In the genomic region with DNA sequence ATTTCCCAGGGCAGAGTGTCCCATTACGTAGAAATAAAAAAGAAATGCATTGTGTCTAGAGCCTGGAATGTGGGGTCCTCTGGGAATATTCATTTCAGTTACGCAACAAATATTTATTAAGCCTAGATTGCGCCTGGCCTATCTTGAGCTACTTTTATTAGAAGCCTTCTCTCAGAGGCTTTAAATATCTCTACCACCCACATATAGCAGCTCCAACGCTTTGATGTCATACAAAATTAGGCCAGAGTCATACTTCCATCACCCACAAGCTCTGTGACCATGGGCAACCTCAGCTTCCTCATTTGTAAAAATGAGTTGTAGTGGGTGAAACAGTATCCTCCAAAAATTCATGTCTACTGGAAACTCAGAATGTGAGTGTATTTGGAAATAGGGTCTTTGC, we compare ENCODE assay signal across 2 cellular contexts.
A peak's percentile ranks its signal among the peaks of the same experiment; 100 is the strongest.
TF ChIP-seq lines count a peak whose summit lies in the region.

No MANE protein-coding gene starts in this region.

TF ChIP-seq in HepG2, 621 proteins besides CTCF, POLR2A, EP300 and RAD21:
- TF ChIP-seq ZNF788 (CRISPR knock-in tag; IDR thresholded peaks at IDR 0.05; ENCODE audit: borderline replicate concordance) (no peak), ZFP82 (CRISPR knock-in tag; IDR thresholded peaks at IDR 0.05; ENCODE audit: borderline replicate concordance) (no peak), CEBPB (IDR thresholded peaks at IDR 0.05; ENCODE audit: borderline replicate concordance, low read depth, low read length) (0 out of 2 replicates have a peak, but pooled peaks have one; percentile 8)

TF ChIP-seq in GM12878, 131 proteins besides CTCF, POLR2A, EP300 and RAD21:
- TF ChIP-seq BCL3 (IDR thresholded peaks at IDR 0.05; ENCODE audit: borderline replicate concordance, insufficient read depth, low read depth, low read length, poor library complexity, severe bottlenecking) (no peak), CBX3 (IDR thresholded peaks at IDR 0.05; ENCODE audit: borderline replicate concordance, low read depth) (no peak), TCF3 (IDR thresholded peaks at IDR 0.05; ENCODE audit: borderline replicate concordance, insufficient read depth, low read depth, low read length) (no peak), ZNF384 (IDR thresholded peaks at IDR 0.05; ENCODE audit: borderline replicate concordance, low read depth, low read length) (no peak), TBL1XR1 (IDR thresholded peaks at IDR 0.05; ENCODE audit: low read depth, low read length) (peak; percentile 72; the same call in 1 of the 2 replicates), ATF7 (IDR thresholded peaks at IDR 0.05; ENCODE audit: low read depth) (peak; percentile 73), IKZF1 (conservative IDR thresholded peaks at IDR 0.05) (peak; percentile 70), RB1 (IDR thresholded peaks at IDR 0.05; ENCODE audit: borderline replicate concordance) (no peak), BRCA1 (IDR thresholded peaks at IDR 0.05; ENCODE audit: low read depth, low read length) (no peak), SP1 (IDR thresholded peaks at IDR 0.05; ENCODE audit: low read depth, low read length) (peak; percentile 43), NRF1 (conservative IDR thresholded peaks at IDR 0.05; ENCODE audit: low read depth, low read length) (no peak), NBN (IDR thresholded peaks at IDR 0.05) (no peak), EED (IDR thresholded peaks at IDR 0.05; ENCODE audit: low read depth) (peak; percentile 56; the same call in 1 of the 2 replicates), MEF2A (IDR thresholded peaks at IDR 0.05; ENCODE audit: insufficient read depth, low read depth, low read length) (peak; percentile 93), CEBPB (IDR thresholded peaks at IDR 0.05; ENCODE audit: borderline replicate concordance in 1 of 2, low read depth in 2 of 2, low read length in 2 of 2) (0 out of 4 replicates have a peak, but pooled peaks of 1 of the 2 experiments have one; percentile 55), TCF7 (IDR thresholded peaks at IDR 0.05; ENCODE audit: borderline replicate concordance) (peak; percentile 95), CREB1 (IDR thresholded peaks at IDR 0.05; ENCODE audit: low read depth) (peak; percentile 95), MXI1 (IDR thresholded peaks at IDR 0.05; ENCODE audit: low read depth, low read length) (no peak), STAT1 (conservative IDR thresholded peaks at IDR 0.05) (no peak), HDAC2 (IDR thresholded peaks at IDR 0.05) (no peak), ZBED1 (IDR thresholded peaks at IDR 0.05; ENCODE audit: borderline replicate concordance) (0 out of 2 replicates have a peak, but pooled peaks have one; percentile 63), CBX5 (IDR thresholded peaks at IDR 0.05; ENCODE audit: low read depth) (no peak), MEF2B (IDR thresholded peaks at IDR 0.05; ENCODE audit: partially characterized antibody, poor library complexity, severe bottlenecking) (peak; percentile 85), CREM (IDR thresholded peaks at IDR 0.05; ENCODE audit: low read depth) (peak; percentile 89), ZZZ3 (IDR thresholded peaks at IDR 0.05; ENCODE audit: control insufficient read depth, insufficient read length, low read depth) (no peak), SIN3A (IDR thresholded peaks at IDR 0.05; ENCODE audit: low read depth, low read length) (no peak), BCL11A (IDR thresholded peaks at IDR 0.05; ENCODE audit: low read depth, low read length) (peak; percentile 59; the same call in 1 of the 2 replicates), SUZ12 (IDR thresholded peaks at IDR 0.05; ENCODE audit: unreplicated experiment) (no peak), RUNX3 (IDR thresholded peaks at IDR 0.05; ENCODE audit: low read length) (peak; percentile 90), POU2F2 (IDR thresholded peaks at IDR 0.05; ENCODE audit: borderline replicate concordance, low read depth, low read length) (no peak; the same call in 2 of the 3 replicates), MTA3 (IDR thresholded peaks at IDR 0.05; ENCODE audit: borderline replicate concordance, low read length) (peak; percentile 84), EGR1 (IDR thresholded peaks at IDR 0.05; ENCODE audit: borderline replicate concordance in 1 of 2, low read depth in 2 of 2, low read length in 2 of 2) (peak in 1 of 2 experiments; percentile 34; a peak in 1 of 3 replicates), NFIC (IDR thresholded peaks at IDR 0.05; ENCODE audit: low read depth, low read length) (peak; percentile 79; the same call in 1 of the 2 replicates), SIX5 (IDR thresholded peaks at IDR 0.05; ENCODE audit: low read depth, low read length, severe bottlenecking) (no peak), TARDBP (IDR thresholded peaks at IDR 0.05; ENCODE audit: borderline replicate concordance) (no peak), PAX8 (IDR thresholded peaks at IDR 0.05) (no peak), NR2F1 (conservative IDR thresholded peaks at IDR 0.05) (no peak), IKZF2 (IDR thresholded peaks at IDR 0.05) (peak in 1 of 2 experiments; percentile 56; a peak in 2 of 4 replicates), FOXM1 (IDR thresholded peaks at IDR 0.05; ENCODE audit: low read depth, low read length) (peak; percentile 83; the same call in 1 of the 2 replicates), MTA2 (IDR thresholded peaks at IDR 0.05; ENCODE audit: low read depth) (peak; percentile 68), SPI1 (IDR thresholded peaks at IDR 0.05; ENCODE audit: borderline replicate concordance, insufficient read depth, low read depth, low read length) (peak; percentile 68; the same call in 1 of the 2 replicates), BHLHE40 (IDR thresholded peaks at IDR 0.05; ENCODE audit: borderline replicate concordance in 1 of 2, low read depth in 2 of 2, low read length in 1 of 2) (peak in 1 of 2 experiments; percentile 9; a peak in 1 of 4 replicates), ZNF207 (IDR thresholded peaks at IDR 0.05; ENCODE audit: borderline replicate concordance) (no peak), POLR2AphosphoS5 (IDR thresholded peaks at IDR 0.05; ENCODE audit: low read length) (no peak)
- TF ChIP-seq, protein P1, sequence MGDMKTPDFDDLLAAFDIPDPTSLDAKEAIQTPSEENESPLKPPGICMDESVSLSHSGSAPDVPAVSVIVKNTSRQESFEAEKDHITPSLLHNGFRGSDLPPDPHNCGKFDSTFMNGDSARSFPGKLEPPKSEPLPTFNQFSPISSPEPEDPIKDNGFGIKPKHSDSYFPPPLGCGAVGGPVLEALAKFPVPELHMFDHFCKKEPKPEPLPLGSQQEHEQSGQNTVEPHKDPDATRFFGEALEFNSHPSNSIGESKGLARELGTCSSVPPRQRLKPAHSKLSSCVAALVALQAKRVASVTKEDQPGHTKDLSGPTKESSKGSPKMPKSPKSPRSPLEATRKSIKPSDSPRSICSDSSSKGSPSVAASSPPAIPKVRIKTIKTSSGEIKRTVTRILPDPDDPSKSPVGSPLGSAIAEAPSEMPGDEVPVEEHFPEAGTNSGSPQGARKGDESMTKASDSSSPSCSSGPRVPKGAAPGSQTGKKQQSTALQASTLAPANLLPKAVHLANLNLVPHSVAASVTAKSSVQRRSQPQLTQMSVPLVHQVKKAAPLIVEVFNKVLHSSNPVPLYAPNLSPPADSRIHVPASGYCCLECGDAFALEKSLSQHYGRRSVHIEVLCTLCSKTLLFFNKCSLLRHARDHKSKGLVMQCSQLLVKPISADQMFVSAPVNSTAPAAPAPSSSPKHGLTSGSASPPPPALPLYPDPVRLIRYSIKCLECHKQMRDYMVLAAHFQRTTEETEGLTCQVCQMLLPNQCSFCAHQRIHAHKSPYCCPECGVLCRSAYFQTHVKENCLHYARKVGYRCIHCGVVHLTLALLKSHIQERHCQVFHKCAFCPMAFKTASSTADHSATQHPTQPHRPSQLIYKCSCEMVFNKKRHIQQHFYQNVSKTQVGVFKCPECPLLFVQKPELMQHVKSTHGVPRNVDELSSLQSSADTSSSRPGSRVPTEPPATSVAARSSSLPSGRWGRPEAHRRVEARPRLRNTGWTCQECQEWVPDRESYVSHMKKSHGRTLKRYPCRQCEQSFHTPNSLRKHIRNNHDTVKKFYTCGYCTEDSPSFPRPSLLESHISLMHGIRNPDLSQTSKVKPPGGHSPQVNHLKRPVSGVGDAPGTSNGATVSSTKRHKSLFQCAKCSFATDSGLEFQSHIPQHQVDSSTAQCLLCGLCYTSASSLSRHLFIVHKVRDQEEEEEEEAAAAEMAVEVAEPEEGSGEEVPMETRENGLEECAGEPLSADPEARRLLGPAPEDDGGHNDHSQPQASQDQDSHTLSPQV (IDR thresholded peaks at IDR 0.05) = no peak
- TF ChIP-seq, protein P2, sequence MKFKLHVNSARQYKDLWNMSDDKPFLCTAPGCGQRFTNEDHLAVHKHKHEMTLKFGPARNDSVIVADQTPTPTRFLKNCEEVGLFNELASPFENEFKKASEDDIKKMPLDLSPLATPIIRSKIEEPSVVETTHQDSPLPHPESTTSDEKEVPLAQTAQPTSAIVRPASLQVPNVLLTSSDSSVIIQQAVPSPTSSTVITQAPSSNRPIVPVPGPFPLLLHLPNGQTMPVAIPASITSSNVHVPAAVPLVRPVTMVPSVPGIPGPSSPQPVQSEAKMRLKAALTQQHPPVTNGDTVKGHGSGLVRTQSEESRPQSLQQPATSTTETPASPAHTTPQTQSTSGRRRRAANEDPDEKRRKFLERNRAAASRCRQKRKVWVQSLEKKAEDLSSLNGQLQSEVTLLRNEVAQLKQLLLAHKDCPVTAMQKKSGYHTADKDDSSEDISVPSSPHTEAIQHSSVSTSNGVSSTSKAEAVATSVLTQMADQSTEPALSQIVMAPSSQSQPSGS (IDR thresholded peaks at IDR 0.05; ENCODE audit: low read length) = peak; percentile 88
- TF ChIP-seq, protein P3, sequence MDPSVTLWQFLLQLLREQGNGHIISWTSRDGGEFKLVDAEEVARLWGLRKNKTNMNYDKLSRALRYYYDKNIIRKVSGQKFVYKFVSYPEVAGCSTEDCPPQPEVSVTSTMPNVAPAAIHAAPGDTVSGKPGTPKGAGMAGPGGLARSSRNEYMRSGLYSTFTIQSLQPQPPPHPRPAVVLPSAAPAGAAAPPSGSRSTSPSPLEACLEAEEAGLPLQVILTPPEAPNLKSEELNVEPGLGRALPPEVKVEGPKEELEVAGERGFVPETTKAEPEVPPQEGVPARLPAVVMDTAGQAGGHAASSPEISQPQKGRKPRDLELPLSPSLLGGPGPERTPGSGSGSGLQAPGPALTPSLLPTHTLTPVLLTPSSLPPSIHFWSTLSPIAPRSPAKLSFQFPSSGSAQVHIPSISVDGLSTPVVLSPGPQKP (IDR thresholded peaks at IDR 0.05; ENCODE audit: low read depth, low read length) = no peak
- TF ChIP-seq, protein P4, sequence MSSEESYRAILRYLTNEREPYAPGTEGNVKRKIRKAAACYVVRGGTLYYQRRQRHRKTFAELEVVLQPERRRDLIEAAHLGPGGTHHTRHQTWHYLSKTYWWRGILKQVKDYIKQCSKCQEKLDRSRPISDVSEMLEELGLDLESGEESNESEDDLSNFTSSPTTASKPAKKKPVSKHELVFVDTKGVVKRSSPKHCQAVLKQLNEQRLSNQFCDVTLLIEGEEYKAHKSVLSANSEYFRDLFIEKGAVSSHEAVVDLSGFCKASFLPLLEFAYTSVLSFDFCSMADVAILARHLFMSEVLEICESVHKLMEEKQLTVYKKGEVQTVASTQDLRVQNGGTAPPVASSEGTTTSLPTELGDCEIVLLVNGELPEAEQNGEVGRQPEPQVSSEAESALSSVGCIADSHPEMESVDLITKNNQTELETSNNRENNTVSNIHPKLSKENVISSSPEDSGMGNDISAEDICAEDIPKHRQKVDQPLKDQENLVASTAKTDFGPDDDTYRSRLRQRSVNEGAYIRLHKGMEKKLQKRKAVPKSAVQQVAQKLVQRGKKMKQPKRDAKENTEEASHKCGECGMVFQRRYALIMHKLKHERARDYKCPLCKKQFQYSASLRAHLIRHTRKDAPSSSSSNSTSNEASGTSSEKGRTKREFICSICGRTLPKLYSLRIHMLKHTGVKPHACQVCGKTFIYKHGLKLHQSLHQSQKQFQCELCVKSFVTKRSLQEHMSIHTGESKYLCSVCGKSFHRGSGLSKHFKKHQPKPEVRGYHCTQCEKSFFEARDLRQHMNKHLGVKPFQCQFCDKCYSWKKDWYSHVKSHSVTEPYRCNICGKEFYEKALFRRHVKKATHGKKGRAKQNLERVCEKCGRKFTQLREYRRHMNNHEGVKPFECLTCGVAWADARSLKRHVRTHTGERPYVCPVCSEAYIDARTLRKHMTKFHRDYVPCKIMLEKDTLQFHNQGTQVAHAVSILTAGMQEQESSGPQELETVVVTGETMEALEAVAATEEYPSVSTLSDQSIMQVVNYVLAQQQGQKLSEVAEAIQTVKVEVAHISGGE (CRISPR knock-in tag; IDR thresholded peaks at IDR 0.05) = no peak
- TF ChIP-seq, protein P5, sequence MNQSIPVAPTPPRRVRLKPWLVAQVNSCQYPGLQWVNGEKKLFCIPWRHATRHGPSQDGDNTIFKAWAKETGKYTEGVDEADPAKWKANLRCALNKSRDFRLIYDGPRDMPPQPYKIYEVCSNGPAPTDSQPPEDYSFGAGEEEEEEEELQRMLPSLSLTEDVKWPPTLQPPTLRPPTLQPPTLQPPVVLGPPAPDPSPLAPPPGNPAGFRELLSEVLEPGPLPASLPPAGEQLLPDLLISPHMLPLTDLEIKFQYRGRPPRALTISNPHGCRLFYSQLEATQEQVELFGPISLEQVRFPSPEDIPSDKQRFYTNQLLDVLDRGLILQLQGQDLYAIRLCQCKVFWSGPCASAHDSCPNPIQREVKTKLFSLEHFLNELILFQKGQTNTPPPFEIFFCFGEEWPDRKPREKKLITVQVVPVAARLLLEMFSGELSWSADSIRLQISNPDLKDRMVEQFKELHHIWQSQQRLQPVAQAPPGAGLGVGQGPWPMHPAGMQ (IDR thresholded peaks at IDR 0.05; ENCODE audit: borderline replicate concordance) = no peak
